25 cellular contexts compared by ENCODE assay signal in the genomic region with DNA sequence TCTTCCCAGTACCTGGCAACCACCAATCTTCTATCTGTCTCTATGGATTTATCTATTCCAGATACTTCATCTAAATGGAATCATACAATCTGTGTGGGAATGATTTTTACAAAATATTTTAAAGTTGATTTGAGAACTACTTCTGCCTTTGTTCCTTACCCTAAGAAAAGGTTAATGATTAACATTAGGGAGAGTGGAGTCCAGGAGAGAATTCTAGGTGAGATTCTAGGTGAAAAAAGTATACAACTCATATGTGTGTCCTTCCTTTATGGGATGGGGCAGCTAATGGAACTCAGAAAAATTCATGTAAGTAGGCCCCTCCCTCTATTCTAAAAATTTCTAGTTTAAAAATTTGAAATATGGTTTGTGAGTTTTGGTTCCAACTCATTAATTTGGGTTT. TPM values are rescaled to one million over a fixed set of nuclear protein-coding genes. Genes with fewer than 3 reads are reported as not detected.
"Had no signal": no experiment of that assay in that cellular context is flagged by ENCODE, and none has a peak within 500 bp of the region (broad histone marks: within the 10 kb centered on the region; RNA-seq: fewer than 3 reads in every experiment).

No MANE protein-coding gene starts in this region.

- H3K27ac Mint-ChIP-seq: activated CD4-positive, alpha-beta memory T cell treated with anti-CD3 and anti-CD28 coated beads, Interleukin-2, amount 10 ng/mL, durations not matched to agents 7 days and 5 days; activated CD4-positive, alpha-beta T cell treated with anti-CD3 and anti-CD28 coated beads, Interleukin-2, amount 10 ng/mL, durations not matched to agents 7 days and 5 days; activated naive CD4-positive, alpha-beta T cell treated with anti-CD3 and anti-CD28 coated beads, Interleukin-2, amount 10 ng/mL, durations not matched to agents 7 days and 5 days; activated naive CD4-positive, alpha-beta T cell treated with anti-CD3 and anti-CD28 coated beads, Interleukin-2, amount 50 U/mL, for 72 hours; activated naive CD8-positive, alpha-beta T cell treated with anti-CD3 and anti-CD28 coated beads, Interleukin-2, amount 10 ng/mL, durations not matched to agents 7 days and 5 days; activated T-cell treated with anti-CD3 and anti-CD28 coated beads, Interleukin-2, amount 50 U/mL, for 24 hours; activated T-cell treated with anti-CD3 and anti-CD28 coated beads, Interleukin-2, amount 50 U/mL, for 72 hours; brain had no signal

- H3K4me3 ChIP-seq: ascending aorta, esophagus squamous epithelium, gastroesophageal sphincter had no signal

- H3K27me3 Mint-ChIP-seq: activated CD4-positive, alpha-beta memory T cell treated with anti-CD3 and anti-CD28 coated beads, Interleukin-2, amount 10 ng/mL, durations not matched to agents 7 days and 5 days; activated CD4-positive, alpha-beta T cell treated with anti-CD3 and anti-CD28 coated beads, Interleukin-2, amount 10 ng/mL, durations not matched to agents 7 days and 5 days; activated naive CD4-positive, alpha-beta T cell treated with anti-CD3 and anti-CD28 coated beads, Interleukin-2, amount 10 ng/mL, durations not matched to agents 7 days and 5 days; activated naive CD8-positive, alpha-beta T cell treated with anti-CD3 and anti-CD28 coated beads, Interleukin-2, amount 10 ng/mL, durations not matched to agents 7 days and 5 days; activated T-cell treated with anti-CD3 and anti-CD28 coated beads, Interleukin-2, amount 50 U/mL, for 24 hours; brain; effector memory CD8-positive, alpha-beta T cell had no signal

- ATAC-seq: activated naive CD4-positive, alpha-beta T cell treated with anti-CD3 and anti-CD28 coated beads, Interleukin-2, amount 50 U/mL, for 72 hours; activated T-cell treated with anti-CD3 and anti-CD28 coated beads, Interleukin-2, amount 50 U/mL, for 72 hours; effector memory CD8-positive, alpha-beta T cell; gastroesophageal sphincter had no signal

- H3K27ac ChIP-seq: ascending aorta, epithelial cell of prostate, esophagus squamous epithelium, gastroesophageal sphincter had no signal

- H3K4me1 Mint-ChIP-seq: activated CD4-positive, alpha-beta memory T cell treated with anti-CD3 and anti-CD28 coated beads, Interleukin-2, amount 10 ng/mL, durations not matched to agents 7 days and 5 days; activated CD4-positive, alpha-beta T cell treated with anti-CD3 and anti-CD28 coated beads, Interleukin-2, amount 10 ng/mL, durations not matched to agents 7 days and 5 days; activated naive CD4-positive, alpha-beta T cell treated with anti-CD3 and anti-CD28 coated beads, Interleukin-2, amount 10 ng/mL, durations not matched to agents 7 days and 5 days; activated naive CD8-positive, alpha-beta T cell treated with anti-CD3 and anti-CD28 coated beads, Interleukin-2, amount 10 ng/mL, durations not matched to agents 7 days and 5 days; brain had no signal

- H3K4me1 ChIP-seq: ascending aorta, esophagus squamous epithelium, gastroesophageal sphincter had no signal

- H3K9me3 ChIP-seq: ascending aorta, esophagus squamous epithelium, gastroesophageal sphincter had no signal

- DNase-seq: activated CD4-positive, alpha-beta memory T cell treated with anti-CD3 and anti-CD28 coated beads, Interleukin-2, amount 10 ng/mL, durations not matched to agents 7 days and 5 days; activated CD4-positive, alpha-beta T cell treated with anti-CD3 and anti-CD28 coated beads for 1 hour; activated CD4-positive, alpha-beta T cell treated with anti-CD3 and anti-CD28 coated beads for 4 hours; activated CD4-positive, alpha-beta T cell treated with anti-CD3 and anti-CD28 coated beads, Interleukin-2, amount 10 ng/mL, durations not matched to agents 7 days and 5 days; activated CD4-positive, alpha-beta T cell treated with anti-CD3 and anti-CD28 coated beads, Interleukin-2, amount 50 U/mL, for 4 hours; activated CD8-positive, alpha-beta memory T cell treated with anti-CD3 and anti-CD28 coated beads, Interleukin-2, amount 50 U/mL, for 48 hours; activated gamma-delta T cell; activated naive CD4-positive, alpha-beta T cell; activated naive CD4-positive, alpha-beta T cell treated with anti-CD3 and anti-CD28 coated beads, Interleukin-2, amount 10 ng/mL, durations not matched to agents 7 days and 5 days; activated naive CD8-positive, alpha-beta T cell treated with anti-CD3 and anti-CD28 coated beads, Interleukin-2, amount 10 ng/mL, durations not matched to agents 7 days and 5 days; activated T-cell treated with anti-CD3 and anti-CD28 coated beads for 4 hours; activated T-cell treated with anti-CD3 and anti-CD28 coated beads, Interleukin-2, amount 50 U/mL, for 24 hours; activated T-cell treated with anti-CD3 and anti-CD28 coated beads, Interleukin-2, amount 50 U/mL, for 72 hours; cortex of kidney; dermis blood vessel endothelial cell; effector CD4-positive, alpha-beta T cell; effector memory CD8-positive, alpha-beta T cell; esophagus squamous epithelium; foreskin melanocyte; T-helper 2 cell had no signal

- H3K9me3 Mint-ChIP-seq: activated CD4-positive, alpha-beta memory T cell treated with anti-CD3 and anti-CD28 coated beads, Interleukin-2, amount 10 ng/mL, durations not matched to agents 7 days and 5 days; activated CD4-positive, alpha-beta T cell treated with anti-CD3 and anti-CD28 coated beads, Interleukin-2, amount 10 ng/mL, durations not matched to agents 7 days and 5 days; activated naive CD4-positive, alpha-beta T cell treated with anti-CD3 and anti-CD28 coated beads, Interleukin-2, amount 10 ng/mL, durations not matched to agents 7 days and 5 days; activated naive CD4-positive, alpha-beta T cell treated with anti-CD3 and anti-CD28 coated beads, Interleukin-2, amount 50 U/mL, for 72 hours; activated naive CD8-positive, alpha-beta T cell treated with anti-CD3 and anti-CD28 coated beads, Interleukin-2, amount 10 ng/mL, durations not matched to agents 7 days and 5 days; activated T-cell treated with anti-CD3 and anti-CD28 coated beads, Interleukin-2, amount 50 U/mL, for 24 hours; activated T-cell treated with anti-CD3 and anti-CD28 coated beads, Interleukin-2, amount 50 U/mL, for 72 hours; brain; effector memory CD8-positive, alpha-beta T cell had no signal

- H3K4me3 Mint-ChIP-seq: activated CD4-positive, alpha-beta memory T cell treated with anti-CD3 and anti-CD28 coated beads, Interleukin-2, amount 10 ng/mL, durations not matched to agents 7 days and 5 days; activated CD4-positive, alpha-beta T cell treated with anti-CD3 and anti-CD28 coated beads, Interleukin-2, amount 10 ng/mL, durations not matched to agents 7 days and 5 days; activated naive CD4-positive, alpha-beta T cell treated with anti-CD3 and anti-CD28 coated beads, Interleukin-2, amount 10 ng/mL, durations not matched to agents 7 days and 5 days; activated naive CD8-positive, alpha-beta T cell treated with anti-CD3 and anti-CD28 coated beads, Interleukin-2, amount 10 ng/mL, durations not matched to agents 7 days and 5 days; activated T-cell treated with anti-CD3 and anti-CD28 coated beads, Interleukin-2, amount 50 U/mL, for 24 hours; activated T-cell treated with anti-CD3 and anti-CD28 coated beads, Interleukin-2, amount 50 U/mL, for 72 hours; brain; effector memory CD8-positive, alpha-beta T cell had no signal

- H3K36me3 Mint-ChIP-seq: activated naive CD4-positive, alpha-beta T cell treated with anti-CD3 and anti-CD28 coated beads, Interleukin-2, amount 10 ng/mL, durations not matched to agents 7 days and 5 days; activated naive CD4-positive, alpha-beta T cell treated with anti-CD3 and anti-CD28 coated beads, Interleukin-2, amount 50 U/mL, for 72 hours had no signal

- H3K27me3 ChIP-seq: ascending aorta, esophagus squamous epithelium, gastroesophageal sphincter had no signal

RNA-seq across cellular contexts. Expression of a gene that starts 35.9 kb away (rescaled TPM):
- total RNA-seq: ascending aorta had no signal
